In the genomic region with DNA sequence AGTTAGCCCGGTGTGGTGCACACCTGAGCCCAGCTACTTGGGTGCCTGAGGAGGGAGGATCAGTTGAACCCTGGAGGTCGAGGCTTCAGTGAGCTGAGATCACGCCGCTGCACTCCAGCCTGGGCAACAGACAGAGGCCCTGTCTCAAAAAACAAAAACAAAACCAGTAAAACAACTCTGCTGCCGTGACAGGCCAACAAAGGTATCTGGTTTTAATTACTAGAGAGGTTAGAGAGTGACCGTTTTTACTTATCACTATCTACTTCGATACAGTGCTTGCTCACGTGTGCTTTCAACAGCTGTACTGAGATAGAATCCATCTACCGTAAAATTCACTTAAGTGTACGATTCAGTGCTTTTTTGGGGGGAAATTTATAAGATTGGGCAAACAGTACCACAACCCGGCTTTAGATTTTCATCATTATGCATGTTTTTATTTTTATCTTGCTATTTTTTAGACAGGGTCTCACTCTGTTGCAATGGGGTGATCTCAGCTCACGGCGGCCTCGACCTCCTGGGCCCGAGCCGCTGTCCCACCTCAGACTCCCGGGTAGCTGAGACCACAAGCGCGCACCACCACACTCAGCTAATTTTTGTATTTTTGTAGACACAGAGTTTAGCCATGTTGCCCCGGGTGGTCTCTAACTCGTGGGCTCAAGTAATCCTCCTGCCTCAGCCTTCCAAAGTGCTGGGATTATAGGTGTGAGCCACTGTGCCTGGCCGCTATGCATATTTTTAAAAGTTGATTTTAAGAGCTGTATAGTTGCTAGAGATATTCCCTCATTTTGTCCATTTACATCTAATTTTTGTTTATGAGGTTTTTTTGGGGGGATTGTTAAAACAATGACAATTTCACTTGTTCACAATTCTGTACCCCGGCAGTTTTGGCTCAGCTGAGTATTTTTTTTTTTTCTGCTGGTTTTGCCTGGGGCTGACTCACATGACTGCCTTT, we compare ENCODE assay signal across 2 cellular contexts.
A peak's percentile ranks its signal among the peaks of the same experiment; 100 is the strongest.
TF ChIP-seq lines count a peak whose summit lies in the region.

No MANE protein-coding gene starts in this region.

TF ChIP-seq in GM23338, 12 proteins besides CTCF, POLR2A, EP300 and RAD21:
- TF ChIP-seq EZH2phosphoT487 (IDR thresholded peaks at IDR 0.05; ENCODE audit: unreplicated experiment) = no peak
- TF ChIP-seq EZH2 (IDR thresholded peaks at IDR 0.05; ENCODE audit: low read depth, unreplicated experiment) = no peak
- TF ChIP-seq, protein P1, sequence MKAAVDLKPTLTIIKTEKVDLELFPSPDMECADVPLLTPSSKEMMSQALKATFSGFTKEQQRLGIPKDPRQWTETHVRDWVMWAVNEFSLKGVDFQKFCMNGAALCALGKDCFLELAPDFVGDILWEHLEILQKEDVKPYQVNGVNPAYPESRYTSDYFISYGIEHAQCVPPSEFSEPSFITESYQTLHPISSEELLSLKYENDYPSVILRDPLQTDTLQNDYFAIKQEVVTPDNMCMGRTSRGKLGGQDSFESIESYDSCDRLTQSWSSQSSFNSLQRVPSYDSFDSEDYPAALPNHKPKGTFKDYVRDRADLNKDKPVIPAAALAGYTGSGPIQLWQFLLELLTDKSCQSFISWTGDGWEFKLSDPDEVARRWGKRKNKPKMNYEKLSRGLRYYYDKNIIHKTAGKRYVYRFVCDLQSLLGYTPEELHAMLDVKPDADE (IDR thresholded peaks at IDR 0.05) = no peak

TF ChIP-seq in K562, 482 proteins besides CTCF, POLR2A, EP300 and RAD21 (continues in another document):
- TF ChIP-seq TAL1 (IDR thresholded peaks at IDR 0.05) = peak; percentile 56; the same call in 1 of the 2 replicates
- TF ChIP-seq, protein P2, sequence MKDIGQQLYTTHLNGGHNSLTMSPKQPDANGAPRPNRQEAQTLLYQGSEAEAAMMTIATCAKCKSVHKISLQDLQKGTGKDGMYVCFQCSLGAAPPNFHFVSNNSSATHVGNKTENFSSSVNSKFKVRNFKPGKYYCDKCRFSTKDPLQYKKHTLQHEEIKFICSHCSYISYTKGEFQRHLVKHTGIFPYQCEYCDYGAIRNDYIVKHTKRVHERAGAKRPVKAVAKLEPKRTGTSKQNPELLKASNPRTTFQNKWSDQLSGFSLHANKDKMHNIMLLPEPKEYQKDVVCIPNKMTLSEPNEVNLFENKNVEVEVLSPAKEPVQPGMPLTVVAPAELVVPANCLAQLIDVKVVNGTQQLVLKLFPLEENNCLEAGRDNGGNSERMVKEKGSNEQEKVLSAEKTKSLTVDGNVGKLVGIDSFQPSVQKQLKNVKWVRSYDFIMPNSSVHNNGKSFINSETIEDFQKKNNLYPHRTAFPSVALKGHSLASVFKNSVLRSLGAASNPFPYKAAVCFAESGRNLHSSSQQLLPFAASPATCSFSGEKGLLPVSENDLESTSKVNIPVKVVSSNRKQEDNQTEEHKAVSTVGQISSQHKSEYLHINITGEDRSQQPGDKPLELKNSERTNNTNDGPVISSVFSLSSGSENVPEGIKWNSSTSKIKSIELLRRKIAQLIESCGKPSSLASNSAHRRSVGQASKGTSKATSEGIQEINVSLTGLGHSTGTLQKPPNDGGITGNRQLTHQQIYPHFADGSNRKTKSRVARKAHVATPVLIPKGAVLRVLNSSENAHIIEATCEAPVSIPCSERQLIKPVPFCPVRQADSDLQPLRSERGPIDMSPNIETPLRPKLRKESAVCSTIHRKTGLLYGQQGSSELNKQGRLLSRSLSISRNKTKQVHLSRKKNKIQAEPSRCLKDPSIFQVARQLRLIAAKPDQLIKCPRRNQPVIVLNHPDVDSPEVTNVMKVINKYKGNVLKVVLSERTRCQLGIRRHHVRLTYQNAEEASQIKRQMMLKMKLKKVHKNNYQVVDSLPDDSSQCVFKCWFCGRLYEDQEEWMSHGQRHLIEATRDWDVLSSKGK (CRISPR knock-in tag; IDR thresholded peaks at IDR 0.05) = no peak
- no peak for TF ChIP-seq DMBX1 (CRISPR knock-in tag; IDR thresholded peaks at IDR 0.05; ENCODE audit: borderline replicate concordance)
- TF ChIP-seq, protein P3, sequence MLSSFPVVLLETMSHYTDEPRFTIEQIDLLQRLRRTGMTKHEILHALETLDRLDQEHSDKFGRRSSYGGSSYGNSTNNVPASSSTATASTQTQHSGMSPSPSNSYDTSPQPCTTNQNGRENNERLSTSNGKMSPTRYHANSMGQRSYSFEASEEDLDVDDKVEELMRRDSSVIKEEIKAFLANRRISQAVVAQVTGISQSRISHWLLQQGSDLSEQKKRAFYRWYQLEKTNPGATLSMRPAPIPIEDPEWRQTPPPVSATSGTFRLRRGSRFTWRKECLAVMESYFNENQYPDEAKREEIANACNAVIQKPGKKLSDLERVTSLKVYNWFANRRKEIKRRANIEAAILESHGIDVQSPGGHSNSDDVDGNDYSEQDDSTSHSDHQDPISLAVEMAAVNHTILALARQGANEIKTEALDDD (IDR thresholded peaks at IDR 0.05) = 0 out of 2 replicates have a peak, but pooled peaks have one; percentile 27
- TF ChIP-seq, protein P4, sequence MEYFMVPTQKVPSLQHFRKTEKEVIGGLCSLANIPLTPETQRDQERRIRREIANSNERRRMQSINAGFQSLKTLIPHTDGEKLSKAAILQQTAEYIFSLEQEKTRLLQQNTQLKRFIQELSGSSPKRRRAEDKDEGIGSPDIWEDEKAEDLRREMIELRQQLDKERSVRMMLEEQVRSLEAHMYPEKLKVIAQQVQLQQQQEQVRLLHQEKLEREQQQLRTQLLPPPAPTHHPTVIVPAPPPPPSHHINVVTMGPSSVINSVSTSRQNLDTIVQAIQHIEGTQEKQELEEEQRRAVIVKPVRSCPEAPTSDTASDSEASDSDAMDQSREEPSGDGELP (CRISPR knock-in tag; IDR thresholded peaks at IDR 0.05; ENCODE audit: borderline replicate concordance) = no peak
- no peak for TF ChIP-seq ZKSCAN3 (CRISPR knock-in tag; IDR thresholded peaks at IDR 0.05)
- TF ChIP-seq SMAD1 (IDR thresholded peaks at IDR 0.05; ENCODE audit: low read depth, low read length, partially characterized antibody) = no peak
- TF ChIP-seq KAT8 (IDR thresholded peaks at IDR 0.05; ENCODE audit: low read depth) = no peak
- peak; percentile 12; the same call in 1 of the 2 replicates for TF ChIP-seq FOSL1 (tag; conservative IDR thresholded peaks at IDR 0.05)
- no peak for TF ChIP-seq FOXM1 (IDR thresholded peaks at IDR 0.05; ENCODE audit: low read depth)
- TF ChIP-seq FOXM1 (CRISPR knock-in tag; IDR thresholded peaks at IDR 0.05; ENCODE audit: low read depth) = no peak
- peak; percentile 72 for TF ChIP-seq CBFA2T3 (IDR thresholded peaks at IDR 0.05)
- no peak for TF ChIP-seq ZKSCAN1 (IDR thresholded peaks at IDR 0.05; ENCODE audit: low read depth, low read length)
- TF ChIP-seq, protein P5, sequence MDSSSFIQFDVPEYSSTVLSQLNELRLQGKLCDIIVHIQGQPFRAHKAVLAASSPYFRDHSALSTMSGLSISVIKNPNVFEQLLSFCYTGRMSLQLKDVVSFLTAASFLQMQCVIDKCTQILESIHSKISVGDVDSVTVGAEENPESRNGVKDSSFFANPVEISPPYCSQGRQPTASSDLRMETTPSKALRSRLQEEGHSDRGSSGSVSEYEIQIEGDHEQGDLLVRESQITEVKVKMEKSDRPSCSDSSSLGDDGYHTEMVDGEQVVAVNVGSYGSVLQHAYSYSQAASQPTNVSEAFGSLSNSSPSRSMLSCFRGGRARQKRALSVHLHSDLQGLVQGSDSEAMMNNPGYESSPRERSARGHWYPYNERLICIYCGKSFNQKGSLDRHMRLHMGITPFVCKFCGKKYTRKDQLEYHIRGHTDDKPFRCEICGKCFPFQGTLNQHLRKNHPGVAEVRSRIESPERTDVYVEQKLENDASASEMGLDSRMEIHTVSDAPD (CRISPR knock-in tag; IDR thresholded peaks at IDR 0.05) = no peak
- peak; percentile 46 for TF ChIP-seq CBFA2T2 (conservative IDR thresholded peaks at IDR 0.05)
- TF ChIP-seq ZNF174 (CRISPR knock-in tag; IDR thresholded peaks at IDR 0.05) = no peak
- no peak for TF ChIP-seq HNRNPL (IDR thresholded peaks at IDR 0.05; ENCODE audit: low read depth, low read length)
- peak; percentile 84 for TF ChIP-seq BHLHE40 (IDR thresholded peaks at IDR 0.05; ENCODE audit: low read length)
- TF ChIP-seq PTBP1 (IDR thresholded peaks at IDR 0.05; ENCODE audit: low read depth, low read length) = no peak
- TF ChIP-seq FOXJ2 (tag; IDR thresholded peaks at IDR 0.05) = no peak
- no peak for TF ChIP-seq TCF7L2 (IDR thresholded peaks at IDR 0.05; ENCODE audit: low read depth, low read length)
- TF ChIP-seq ZNF75A (CRISPR knock-in tag; IDR thresholded peaks at IDR 0.05) = no peak
- TF ChIP-seq, protein P6, sequence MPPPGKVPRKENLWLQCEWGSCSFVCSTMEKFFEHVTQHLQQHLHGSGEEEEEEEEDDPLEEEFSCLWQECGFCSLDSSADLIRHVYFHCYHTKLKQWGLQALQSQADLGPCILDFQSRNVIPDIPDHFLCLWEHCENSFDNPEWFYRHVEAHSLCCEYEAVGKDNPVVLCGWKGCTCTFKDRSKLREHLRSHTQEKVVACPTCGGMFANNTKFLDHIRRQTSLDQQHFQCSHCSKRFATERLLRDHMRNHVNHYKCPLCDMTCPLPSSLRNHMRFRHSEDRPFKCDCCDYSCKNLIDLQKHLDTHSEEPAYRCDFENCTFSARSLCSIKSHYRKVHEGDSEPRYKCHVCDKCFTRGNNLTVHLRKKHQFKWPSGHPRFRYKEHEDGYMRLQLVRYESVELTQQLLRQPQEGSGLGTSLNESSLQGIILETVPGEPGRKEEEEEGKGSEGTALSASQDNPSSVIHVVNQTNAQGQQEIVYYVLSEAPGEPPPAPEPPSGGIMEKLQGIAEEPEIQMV (tag; conservative IDR thresholded peaks at IDR 0.05; ENCODE audit: low read depth) = no peak
- TF ChIP-seq, protein P7, sequence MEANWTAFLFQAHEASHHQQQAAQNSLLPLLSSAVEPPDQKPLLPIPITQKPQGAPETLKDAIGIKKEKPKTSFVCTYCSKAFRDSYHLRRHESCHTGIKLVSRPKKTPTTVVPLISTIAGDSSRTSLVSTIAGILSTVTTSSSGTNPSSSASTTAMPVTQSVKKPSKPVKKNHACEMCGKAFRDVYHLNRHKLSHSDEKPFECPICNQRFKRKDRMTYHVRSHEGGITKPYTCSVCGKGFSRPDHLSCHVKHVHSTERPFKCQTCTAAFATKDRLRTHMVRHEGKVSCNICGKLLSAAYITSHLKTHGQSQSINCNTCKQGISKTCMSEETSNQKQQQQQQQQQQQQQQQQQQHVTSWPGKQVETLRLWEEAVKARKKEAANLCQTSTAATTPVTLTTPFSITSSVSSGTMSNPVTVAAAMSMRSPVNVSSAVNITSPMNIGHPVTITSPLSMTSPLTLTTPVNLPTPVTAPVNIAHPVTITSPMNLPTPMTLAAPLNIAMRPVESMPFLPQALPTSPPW (CRISPR knock-in tag; IDR thresholded peaks at IDR 0.05) = peak; percentile 16; the same call in 1 of the 2 replicates
- no peak for TF ChIP-seq POLR2B (IDR thresholded peaks at IDR 0.05; ENCODE audit: low read depth, partially characterized antibody)
- peak; percentile 58 for TF ChIP-seq TEAD4 (IDR thresholded peaks at IDR 0.05; ENCODE audit: low read length)
- no peak for TF ChIP-seq TEAD4 (CRISPR knock-in tag; IDR thresholded peaks at IDR 0.05; ENCODE audit: borderline replicate concordance)
- TF ChIP-seq ZNF311 (CRISPR knock-in tag; IDR thresholded peaks at IDR 0.05) = no peak
- TF ChIP-seq RCOR1 (IDR thresholded peaks at IDR 0.05; ENCODE audit: borderline replicate concordance in 1 of 2, low read depth in 2 of 2, low read length in 2 of 2) = 0 out of 4 replicates have a peak, but pooled peaks of 1 of the 2 experiments have one; percentile 6
- peak; percentile 54 for TF ChIP-seq L3MBTL2 (IDR thresholded peaks at IDR 0.05)
- TF ChIP-seq YY1 (IDR thresholded peaks at IDR 0.05; ENCODE audit: borderline replicate concordance in 1 of 3, control insufficient read depth in 1 of 3, extremely low read depth in 1 of 3, insufficient read depth in 3 of 3, insufficient read length in 1 of 3, insufficient replicate concordance in 2 of 3, low read depth in 1 of 3, low read length in 2 of 3) = no peak
- no peak for TF ChIP-seq ZFPM2 (CRISPR knock-in tag; IDR thresholded peaks at IDR 0.05)
- TF ChIP-seq JUN (IDR thresholded peaks at IDR 0.05; ENCODE audit: borderline replicate concordance, low read depth, low read length) = no peak
- TF ChIP-seq JUN (CRISPR knock-in tag; IDR thresholded peaks at IDR 0.05; ENCODE audit: borderline replicate concordance) = no peak
- TF ChIP-seq SP1 (CRISPR knock-in tag; IDR thresholded peaks at IDR 0.05) = no peak
- peak; percentile 65 for TF ChIP-seq ZFX (CRISPR knock-in tag; IDR thresholded peaks at IDR 0.05)
- TF ChIP-seq CXXC5 (CRISPR knock-in tag; IDR thresholded peaks at IDR 0.05) = no peak
- TF ChIP-seq MAFF (IDR thresholded peaks at IDR 0.05; ENCODE audit: low read length) = no peak
- no peak for TF ChIP-seq RBM25 (IDR thresholded peaks at IDR 0.05; ENCODE audit: low read depth, low read length, severe bottlenecking)
- TF ChIP-seq SOX6 (IDR thresholded peaks at IDR 0.05) = 0 out of 2 replicates have a peak, but pooled peaks have one; percentile 29
- TF ChIP-seq RBM17 (IDR thresholded peaks at IDR 0.05; ENCODE audit: borderline replicate concordance, low read depth, low read length) = no peak
- no peak for TF ChIP-seq E2F3 (CRISPR knock-in tag; IDR thresholded peaks at IDR 0.05)
- TF ChIP-seq, protein P8, sequence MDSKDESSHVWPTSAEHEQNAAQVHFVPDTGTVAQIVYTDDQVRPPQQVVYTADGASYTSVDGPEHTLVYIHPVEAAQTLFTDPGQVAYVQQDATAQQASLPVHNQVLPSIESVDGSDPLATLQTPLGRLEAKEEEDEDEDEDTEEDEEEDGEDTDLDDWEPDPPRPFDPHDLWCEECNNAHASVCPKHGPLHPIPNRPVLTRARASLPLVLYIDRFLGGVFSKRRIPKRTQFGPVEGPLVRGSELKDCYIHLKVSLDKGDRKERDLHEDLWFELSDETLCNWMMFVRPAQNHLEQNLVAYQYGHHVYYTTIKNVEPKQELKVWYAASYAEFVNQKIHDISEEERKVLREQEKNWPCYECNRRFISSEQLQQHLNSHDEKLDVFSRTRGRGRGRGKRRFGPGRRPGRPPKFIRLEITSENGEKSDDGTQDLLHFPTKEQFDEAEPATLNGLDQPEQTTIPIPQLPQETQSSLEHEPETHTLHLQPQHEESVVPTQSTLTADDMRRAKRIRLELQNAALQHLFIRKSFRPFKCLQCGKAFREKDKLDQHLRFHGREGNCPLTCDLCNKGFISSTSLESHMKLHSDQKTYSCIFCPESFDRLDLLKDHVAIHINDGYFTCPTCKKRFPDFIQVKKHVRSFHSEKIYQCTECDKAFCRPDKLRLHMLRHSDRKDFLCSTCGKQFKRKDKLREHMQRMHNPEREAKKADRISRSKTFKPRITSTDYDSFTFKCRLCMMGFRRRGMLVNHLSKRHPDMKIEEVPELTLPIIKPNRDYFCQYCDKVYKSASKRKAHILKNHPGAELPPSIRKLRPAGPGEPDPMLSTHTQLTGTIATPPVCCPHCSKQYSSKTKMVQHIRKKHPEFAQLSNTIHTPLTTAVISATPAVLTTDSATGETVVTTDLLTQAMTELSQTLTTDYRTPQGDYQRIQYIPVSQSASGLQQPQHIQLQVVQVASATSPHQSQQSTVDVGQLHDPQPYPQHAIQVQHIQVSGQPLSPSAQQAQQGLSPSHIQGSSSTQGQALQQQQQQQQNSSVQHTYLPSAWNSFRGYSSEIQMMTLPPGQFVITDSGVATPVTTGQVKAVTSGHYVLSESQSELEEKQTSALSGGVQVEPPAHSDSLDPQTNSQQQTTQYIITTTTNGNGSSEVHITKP (IDR thresholded peaks at IDR 0.05; ENCODE audit: partially characterized antibody) = peak; percentile 85
- TF ChIP-seq GTF2F1 (IDR thresholded peaks at IDR 0.05; ENCODE audit: low read depth, low read length) = no peak
- no peak for TF ChIP-seq MBD2 (IDR thresholded peaks at IDR 0.05; ENCODE audit: borderline replicate concordance, low read depth)
- no peak for TF ChIP-seq SMARCB1 (IDR thresholded peaks at IDR 0.05; ENCODE audit: insufficient read length, low read depth)
